21 cellular contexts compared by ENCODE assay signal in the genomic region with DNA sequence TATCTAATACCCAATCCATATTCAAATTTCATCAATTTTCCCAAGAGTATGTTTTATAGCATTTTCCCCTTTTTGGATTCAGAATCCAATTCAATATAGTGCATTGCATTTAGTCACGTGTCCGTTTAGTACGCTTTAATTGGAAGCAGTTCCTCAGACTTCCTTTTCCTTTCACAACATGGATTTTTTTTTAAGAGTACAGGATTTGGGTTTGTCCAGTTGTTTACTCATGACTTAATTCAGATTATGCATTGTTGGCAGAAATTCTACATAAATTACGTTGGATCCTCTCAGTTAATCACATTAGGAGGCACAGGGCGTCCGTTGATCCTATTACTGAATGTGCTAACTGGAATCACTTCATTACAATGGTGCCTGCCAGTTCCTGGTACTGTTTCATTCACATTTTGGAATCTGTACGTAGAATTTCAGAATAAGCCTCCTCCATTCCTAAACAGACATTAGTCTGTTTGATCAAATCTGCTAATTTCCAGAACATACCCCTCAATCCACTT.
DNase-seq lines count a peak whose midpoint lies in the region; ATAC-seq, FAIRE-seq and TF ChIP-seq lines count a peak whose summit lies in the region.
"Had no signal": no experiment of that assay in that cellular context is flagged by ENCODE, and none has a peak within 500 bp of the region (broad histone marks: within the 10 kb centered on the region; RNA-seq: fewer than 3 reads in every experiment).

No MANE protein-coding gene starts in this region.

- in situ Hi-C loops in HepG2 (cut with HindIII; ENCODE audit: extremely low pct_ligation_motif_present, low pct_unique_long_range_greater_than_20kb): no loop called here

- no peaks in the 10 kb centered on the region for H4K20me1 ChIP-seq in HepG2 (ENCODE audit: insufficient read depth, low read length)
- H4K20me1 ChIP-seq: BLaER1 had no signal

- H3K27ac ChIP-seq in HepG2 (ENCODE audit: extremely low read length, insufficient read depth, low read length): no peak overlapping the region
- H3K27ac ChIP-seq in right lobe of liver: no peak overlapping the region
- H3K27ac ChIP-seq: 22Rv1, BLaER1, KMS-11 had no signal

- H3K4me3 ChIP-seq in HepG2 (replicated peaks in 1 of 3; ENCODE audit: insufficient read depth in 1 of 3, low read depth in 2 of 3, low read length in 3 of 3): no peak overlapping the region
- no peak overlapping the region for H3K4me3 ChIP-seq in right lobe of liver
- H3K4me3 ChIP-seq: BLaER1, GM12878 had no signal

- H3K9ac ChIP-seq in HepG2 (ENCODE audit: insufficient read depth, low read depth, low read length): no peak overlapping the region
- H3K9ac ChIP-seq: BLaER1, KMS-11 had no signal

- no TSS peak for BruUV-seq in HepG2 (replicated peaks; lab: Mats Ljungman, UMichigan)

- POLR2A ChIA-PET in HepG2 (lab: Yijun Ruan, JAX): no interaction called here

- TF ChIP-seq POLR2A in HepG2 (IDR thresholded peaks at IDR 0.05; ENCODE audit: insufficient read depth in 1 of 2, low read depth in 2 of 2, low read length in 2 of 2) (no peak), right lobe of liver (IDR thresholded peaks at IDR 0.05) (no peak)

- no peak for TF ChIP-seq RAD21 in HepG2 (CRISPR knock-in tag; IDR thresholded peaks at IDR 0.05)

- TF ChIP-seq EP300 in HepG2 (IDR thresholded peaks at IDR 0.05; ENCODE audit: low read depth in 2 of 2, low read length in 2 of 2): no peak
- no peak for TF ChIP-seq EP300 in HepG2 (CRISPR knock-in tag; IDR thresholded peaks at IDR 0.05; ENCODE audit: borderline replicate concordance)

- H3K36me3 ChIP-seq in HepG2 (replicated peaks in 1 of 2; ENCODE audit: control insufficient read depth in 1 of 2, insufficient read depth in 2 of 2, low read length in 2 of 2): no peaks in the 10 kb centered on the region
- H3K36me3 ChIP-seq in right lobe of liver: no peaks in the 10 kb centered on the region
- H3K36me3 ChIP-seq: BLaER1 had no signal

- CTCF ChIA-PET in HepG2 (lab: Yijun Ruan, JAX; ENCODE audit: low intra/inter-chr PET ratio, low total read pairs): no interaction called here

- ATAC-seq in HepG2 (no peak), right lobe of liver (no peak), esophagus mucosa (peak; percentile 54), HG03460 (IDR thresholded peaks at IDR 0.05; ENCODE audit: unreplicated experiment) (no peak), GM21619 (IDR thresholded peaks at IDR 0.05; ENCODE audit: unreplicated experiment) (no peak), Right ventricle myocardium superior (ENCODE audit: poor library complexity) (no peak)
- ATAC-seq: CD8-positive, alpha-beta T cell; GM12878 had no signal

- H3K4me1 ChIP-seq in HepG2 (ENCODE audit: insufficient read depth, low read length) (peaks cover 3% of the 10 kb centered on the region), right lobe of liver (no peaks in the 10 kb centered on the region)
- H3K4me1 ChIP-seq: BLaER1 had no signal

- no peaks in the 10 kb centered on the region; a peak in 1 of 5 replicates for H3K27me3 ChIP-seq in HepG2 (ENCODE audit: control insufficient read depth in 1 of 2, insufficient read depth in 2 of 2, low read length in 2 of 2)
- no peaks in the 10 kb centered on the region for H3K27me3 ChIP-seq in right lobe of liver
- H3K27me3 ChIP-seq: BLaER1 had no signal

- no peak overlapping the region for H3K4me2 ChIP-seq in HepG2 (ENCODE audit: low read depth, low read length)
- H3K4me2 ChIP-seq: BLaER1, KMS-11 had no signal

- intact Hi-C loops in HepG2 (cut with micrococcal nuclease; ENCODE audit: unreplicated experiment) (no loop called here), right lobe of liver (cut with DNase I) (no loop called here), Right ventricle myocardium superior (cut with DNase I) (no loop called here)

- DNase-seq in HepG2 (ENCODE audit: low spot score) (no peak), right lobe of liver (no peak), midbrain (lab: John Stamatoyannopoulos, UW) (peak; percentile 66), NCI-H187 (lab: John Stamatoyannopoulos, UW) (no peak), Right ventricle myocardium superior (no peak)
- DNase-seq: CD8-positive, alpha-beta T cell; GDM1; NCI-H1436 treated with DMSO at 0.1 percent for 48 hours; NCI-H2081 treated with DMSO at 0.1 percent for 48 hours; NCI-H226; NCI-H524 treated with DMSO at 0.1 percent for 48 hours; SHP77 treated with DMSO at 0.1 percent for 48 hours had no signal

- no peak for FAIRE-seq in HepG2 (lab: Jason Lieb, UNC)
- FAIRE-seq: GM12878, GM18507, RCC 7860 had no signal

- H3K79me2 ChIP-seq in HepG2 (ENCODE audit: insufficient read depth, low read length): no peaks in the 10 kb centered on the region

- H3K9me3 ChIP-seq in HepG2 (ENCODE audit: low read length): no peaks in the 10 kb centered on the region
- no peaks in the 10 kb centered on the region for H3K9me3 ChIP-seq in right lobe of liver

- no peak overlapping the region for H2AFZ ChIP-seq in HepG2 (ENCODE audit: low read length)

- TF ChIP-seq CTCF in HepG2 (CRISPR knock-in tag; IDR thresholded peaks at IDR 0.05): no peak
- no peak for TF ChIP-seq CTCF in right lobe of liver (IDR thresholded peaks at IDR 0.05)

- WGBS in HepG2 (ENCODE audit: low lambda C conversion rate): 15% methylated on average over 7 of the region's 7 CpGs
- 25% methylated on average over 6 of the region's 7 CpGs for WGBS in right lobe of liver (ENCODE audit: insufficient coverage, low coverage, low lambda C conversion rate, missing lambda C conversion rate)

TF ChIP-seq in HepG2, 621 proteins besides CTCF, POLR2A, EP300 and RAD21:
- TF ChIP-seq RAD51 (IDR thresholded peaks at IDR 0.05; ENCODE audit: borderline replicate concordance) (peak; percentile 30; the same call in 1 of the 2 replicates), MAFK (conservative IDR thresholded peaks at IDR 0.05 in 1 of 2, IDR thresholded peaks at IDR 0.05 in 1 of 2; ENCODE audit: low read length in 2 of 2) (0 out of 4 replicates have a peak, but pooled peaks of 1 of the 2 experiments have one; percentile 38)
- TF ChIP-seq, protein P1, sequence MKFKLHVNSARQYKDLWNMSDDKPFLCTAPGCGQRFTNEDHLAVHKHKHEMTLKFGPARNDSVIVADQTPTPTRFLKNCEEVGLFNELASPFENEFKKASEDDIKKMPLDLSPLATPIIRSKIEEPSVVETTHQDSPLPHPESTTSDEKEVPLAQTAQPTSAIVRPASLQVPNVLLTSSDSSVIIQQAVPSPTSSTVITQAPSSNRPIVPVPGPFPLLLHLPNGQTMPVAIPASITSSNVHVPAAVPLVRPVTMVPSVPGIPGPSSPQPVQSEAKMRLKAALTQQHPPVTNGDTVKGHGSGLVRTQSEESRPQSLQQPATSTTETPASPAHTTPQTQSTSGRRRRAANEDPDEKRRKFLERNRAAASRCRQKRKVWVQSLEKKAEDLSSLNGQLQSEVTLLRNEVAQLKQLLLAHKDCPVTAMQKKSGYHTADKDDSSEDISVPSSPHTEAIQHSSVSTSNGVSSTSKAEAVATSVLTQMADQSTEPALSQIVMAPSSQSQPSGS (CRISPR knock-in tag; IDR thresholded peaks at IDR 0.05): no peak
